9 cellular contexts compared by ENCODE assay signal in genomic region chr11:6405039-6405667, GRCh38. TPM values are rescaled to one million over a fixed set of nuclear protein-coding genes. Genes with fewer than 3 reads are reported as not detected.
DNase-seq lines count a peak whose midpoint lies in the region; TF ChIP-seq lines count a peak whose summit lies in the region.
"Had no signal": no experiment of that assay in that cellular context is flagged by ENCODE, and none has a peak within 500 bp of the region (broad histone marks: within the 10 kb centered on the region; RNA-seq: fewer than 3 reads in every experiment).

No MANE protein-coding gene starts in this region.

- TF ChIP-seq CTCF in choroid plexus epithelial cell (conservative IDR thresholded peaks at IDR 0.05; ENCODE audit: low read depth, low read length), result no peak
- no peak for TF ChIP-seq CTCF in tibial artery (IDR thresholded peaks at IDR 0.05)

- no peaks in the 10 kb centered on the region for H3K9me3 Mint-ChIP-seq in immature natural killer cell
- H3K9me3 Mint-ChIP-seq: IgD-negative memory B cell had no signal

- peaks cover 47% of the 10 kb centered on the region for H4K20me1 ChIP-seq in BLaER1

- H3K9ac ChIP-seq in BLaER1, result no peak overlapping the region

- H3K9me3 ChIP-seq in BLaER1, result no peaks in the 10 kb centered on the region
- no peaks in the 10 kb centered on the region for H3K9me3 ChIP-seq in tibial artery

- H3K27ac ChIP-seq in BLaER1 (no peak overlapping the region), tibial artery (no peak overlapping the region)

- H3K36me3 ChIP-seq in BLaER1 (peaks cover 20% of the 10 kb centered on the region), tibial artery (peaks cover 30 to 59% (median 33%) of the 10 kb centered on the region in 3 donors)

- no peak overlapping the region for H3K27ac Mint-ChIP-seq in immature natural killer cell

- peak overlapping the region; percentile 82 for H3K4me2 ChIP-seq in BLaER1

- H3K36me3 Mint-ChIP-seq in immature natural killer cell, result peaks cover 5 to 16% (median 9%) of the 10 kb centered on the region in 3 donors
- H3K36me3 Mint-ChIP-seq: IgD-negative memory B cell had no signal

- intact Hi-C loops in tibial artery (cut with DNase I; ENCODE audit: low total_unique reads), result no loop called here

- H3K4me3 Mint-ChIP-seq in immature natural killer cell, result no peak overlapping the region

- H3K4me3 ChIP-seq in BLaER1 (no peak overlapping the region), choroid plexus epithelial cell (ENCODE audit: low read depth, low read length) (no peak overlapping the region), tibial artery (no peak overlapping the region)

- H3K27me3 Mint-ChIP-seq in immature natural killer cell (ENCODE audit: low read depth in 3 of 3), result peaks cover 2 to 14% (median 7%) of the 10 kb centered on the region in 3 donors

- peak; percentile 83 to 95 (median 85) for DNase-seq in NCI-H1417 (lab: John Stamatoyannopoulos, UW)
- DNase-seq in choroid plexus epithelial cell (ENCODE audit: low read depth), result peak; percentile 34
- DNase-seq in midbrain (lab: John Stamatoyannopoulos, UW), result peak; percentile 39
- DNase-seq in tibial artery, result no peak
- DNase-seq in 8988T, result no peak
- DNase-seq in immature natural killer cell, result no peak
- no peak for DNase-seq in NCI-H1436 treated with DMSO at 0.1 percent for 48 hours (lab: John Stamatoyannopoulos, UW)

- H3K4me1 ChIP-seq in BLaER1 (peaks cover 51% of the 10 kb centered on the region), tibial artery (peaks cover 0 to 11% (median 3%) of the 10 kb centered on the region in 4 donors)

- H3K4me1 Mint-ChIP-seq in immature natural killer cell, result peaks cover 57 to 59% of the 10 kb centered on the region in 2 donors

- H3K27me3 ChIP-seq in BLaER1, result no peaks in the 10 kb centered on the region
- no peaks in the 10 kb centered on the region for H3K27me3 ChIP-seq in tibial artery

RNA-seq across cellular contexts. Expression of gene APBB1, which starts 13.7 kb away (rescaled TPM):
- polyA plus RNA-seq in immature natural killer cell, result 10 to 100 TPM; 30.8 to 55.9 (median 35.2) TPM

RNA-seq across cellular contexts. Expression of gene SMPD1, which starts 14.9 kb away (rescaled TPM):
- polyA plus RNA-seq in immature natural killer cell, result 10 to 100 TPM; 12.0 to 21.9 (median 18.4) TPM

RNA-seq across cellular contexts. Expression of gene HPX, which starts 35.6 kb away (rescaled TPM):
- not detected for polyA plus RNA-seq in immature natural killer cell

Comparison
In these comparisons a context has a peak if more than half of its experiments do, and no peak if none do; other contexts are left out.
1. DNase-seq: peak in NCI-H1417 (3 of 3), choroid plexus epithelial cell (single experiment) and midbrain (single experiment); none in tibial artery (0 of 2), 8988T (single experiment), immature natural killer cell (0 of 3) and NCI-H1436 treated with DMSO at 0.1 percent for 48 hours (single experiment).